Comparison of ENCODE assay signal across 9 cellular contexts in the genomic region with DNA sequence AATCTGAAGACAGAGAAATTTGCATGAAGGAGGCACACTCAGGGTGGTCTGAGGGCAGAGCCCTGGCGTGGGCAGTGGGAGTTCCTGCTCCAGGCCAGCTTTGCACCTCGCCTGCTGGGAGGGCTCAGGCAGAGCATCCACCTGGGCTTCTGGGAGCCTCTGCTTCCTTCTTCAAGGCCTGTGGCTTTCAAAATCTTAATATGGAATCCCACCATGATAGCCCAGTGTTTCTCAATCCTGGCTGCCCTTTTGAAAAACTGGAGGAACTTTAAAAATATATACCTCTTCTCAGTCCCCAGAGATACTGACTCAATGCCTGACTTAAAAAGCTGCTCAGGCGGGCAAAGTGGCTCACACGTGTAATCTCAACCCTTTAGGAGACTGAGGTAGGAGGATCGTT. TPM values are rescaled to one million over a fixed set of nuclear protein-coding genes. Genes with fewer than 3 reads are reported as not detected.
DNase-seq lines count a peak whose midpoint lies in the region; TF ChIP-seq lines count a peak whose summit lies in the region.
"Had no signal": no experiment of that assay in that cellular context is flagged by ENCODE, and none has a peak within 500 bp of the region (broad histone marks: within the 10 kb centered on the region; RNA-seq: fewer than 3 reads in every experiment).

No MANE protein-coding gene starts in this region.

- 72 to 75% methylated on average over 2 to 5 of the region's 5 CpGs for WGBS in esophagus squamous epithelium, 2 donors

- POLR2A ChIA-PET in CD8-positive, alpha-beta memory T cell (lab: Charles Lee), result no interaction called here

- H3K36me3 Mint-ChIP-seq in Calu3 (ENCODE audit: insufficient read depth, unreplicated experiment), result peaks cover 20% of the 10 kb centered on the region
- no peaks in the 10 kb centered on the region for H3K36me3 Mint-ChIP-seq in CD8-positive, alpha-beta memory T cell
- H3K36me3 Mint-ChIP-seq in neural progenitor cell, result no peaks in the 10 kb centered on the region

- H3K4me3 Mint-ChIP-seq in Calu3 (ENCODE audit: low read depth, unreplicated experiment), result peak overlapping the region; percentile 75
- H3K4me3 Mint-ChIP-seq in CD8-positive, alpha-beta memory T cell, result peak overlapping the region in 1 of 7 donors; percentile 15
- no peak overlapping the region for H3K4me3 Mint-ChIP-seq in neural progenitor cell

- H3K36me3 ChIP-seq in OCI-LY1 (ENCODE audit: insufficient read depth, low read length) (no peaks in the 10 kb centered on the region), esophagus squamous epithelium (no peaks in the 10 kb centered on the region), skeletal muscle tissue (ENCODE audit: control insufficient read depth in 3 of 3, insufficient read depth in 3 of 3, low read length in 3 of 3) (no peaks in the 10 kb centered on the region), neural progenitor cell (no peaks in the 10 kb centered on the region)
- H3K36me3 ChIP-seq in CD8-positive, alpha-beta memory T cell (ENCODE audit: insufficient read depth, low read length), result no peaks in the 10 kb centered on the region

- peak overlapping the region; percentile 28 for H3K27ac ChIP-seq in OCI-LY1 (ENCODE audit: low read depth, low read length, poor library complexity, severe bottlenecking)
- H3K27ac ChIP-seq in esophagus squamous epithelium, result peak overlapping the region; percentile 90 to 98 (median 94)
- H3K27ac ChIP-seq in skeletal muscle tissue (ENCODE audit: low read depth, low read length), result peak overlapping the region; percentile 9
- no peak overlapping the region for H3K27ac ChIP-seq in CD8-positive, alpha-beta memory T cell (ENCODE audit: low read depth, low read length)
- H3K27ac ChIP-seq in neural progenitor cell, result no peak overlapping the region

- no peaks in the 10 kb centered on the region for H3K27me3 Mint-ChIP-seq in Calu3 (ENCODE audit: unreplicated experiment)
- peaks cover 2 to 25% of the 10 kb centered on the region in 2 donors for H3K27me3 Mint-ChIP-seq in CD8-positive, alpha-beta memory T cell
- H3K27me3 Mint-ChIP-seq in neural progenitor cell (ENCODE audit: insufficient read depth, low read depth), result peaks cover 15% of the 10 kb centered on the region

- DNase-seq in Calu3 (no peak), esophagus squamous epithelium (lab: John Stamatoyannopoulos, UW) (no peak), NCI-H82 treated with DMSO at 0.1 percent for 48 hours (lab: John Stamatoyannopoulos, UW; ENCODE audit: unreplicated experiment) (no peak), head of caudate nucleus (no peak), neural progenitor cell (ENCODE audit: low spot score) (no peak)
- DNase-seq in CD8-positive, alpha-beta memory T cell, result no peak

- H3K27me3 ChIP-seq in OCI-LY1 (ENCODE audit: insufficient read depth, low read length) (peaks cover 5% of the 10 kb centered on the region; the same call in 1 of the 2 replicates), esophagus squamous epithelium (no peaks in the 10 kb centered on the region), skeletal muscle tissue (ENCODE audit: control insufficient read depth in 3 of 3, insufficient read depth in 3 of 3, low read length in 3 of 3) (no peaks in the 10 kb centered on the region), neural progenitor cell (peaks cover 40% of the 10 kb centered on the region)
- no peaks in the 10 kb centered on the region for H3K27me3 ChIP-seq in CD8-positive, alpha-beta memory T cell (ENCODE audit: insufficient read depth, low read length, poor library complexity, severe bottlenecking)
- H3K27me3 ChIP-seq: foreskin keratinocyte had no signal

- TF ChIP-seq POLR2A in esophagus squamous epithelium (IDR thresholded peaks at IDR 0.05), result no peak

- CTCF ChIA-PET in Calu3 (lab: Charles Lee), result interaction anchor here (0.6 to 1.5 kb wide), 3 partner anchors 9 to 176 kb away, joined by 3 to 4 read pairs (median 3); no protein-coding TSS in a partner anchor
- CTCF ChIA-PET in CD8-positive, alpha-beta memory T cell (lab: Charles Lee), result no interaction called here

- no peak overlapping the region for H2AFZ ChIP-seq in OCI-LY1 (ENCODE audit: low read length)
- no peak overlapping the region for H2AFZ ChIP-seq in neural progenitor cell (replicated peaks)

- peak overlapping the region; percentile 60 for H3K27ac Mint-ChIP-seq in Calu3 (ENCODE audit: unreplicated experiment)
- no peak overlapping the region for H3K27ac Mint-ChIP-seq in CD8-positive, alpha-beta memory T cell
- no peak overlapping the region for H3K27ac Mint-ChIP-seq in neural progenitor cell

- H3K9ac ChIP-seq in OCI-LY1 (ENCODE audit: low read length) (no peak overlapping the region; the same call in 1 of the 2 replicates), skeletal muscle tissue (ENCODE audit: low read depth in 1 of 3, low read length in 3 of 3) (no peak overlapping the region), neural progenitor cell (no peak overlapping the region)

- H3K4me2 ChIP-seq in OCI-LY1 (ENCODE audit: low read length) (peak overlapping the region; percentile 58; the same call in 1 of the 2 replicates), neural progenitor cell (no peak overlapping the region)

- H3F3A ChIP-seq in OCI-LY1 (ENCODE audit: insufficient read depth, low read length) (no peaks in the 10 kb centered on the region), neural progenitor cell (ENCODE audit: low read depth) (peaks cover 9% of the 10 kb centered on the region)

- H3K4me3 ChIP-seq in OCI-LY1 (ENCODE audit: low read depth, low read length, poor library complexity, severe bottlenecking), result peak overlapping the region; percentile 56
- H3K4me3 ChIP-seq in esophagus squamous epithelium, result peak overlapping the region in 1 of 4 donors; percentile 77
- H3K4me3 ChIP-seq in skeletal muscle tissue (ENCODE audit: low read length in 3 of 3), result no peak overlapping the region
- no peak overlapping the region for H3K4me3 ChIP-seq in CD8-positive, alpha-beta memory T cell (ENCODE audit: low read length)
- no peak overlapping the region for H3K4me3 ChIP-seq in neural progenitor cell

- no peaks in the 10 kb centered on the region for H3K9me3 ChIP-seq in OCI-LY1 (ENCODE audit: low read length)
- no peaks in the 10 kb centered on the region for H3K9me3 ChIP-seq in esophagus squamous epithelium
- no peaks in the 10 kb centered on the region for H3K9me3 ChIP-seq in skeletal muscle tissue (ENCODE audit: control insufficient read depth in 3 of 3, low read length in 3 of 3)
- no peaks in the 10 kb centered on the region for H3K9me3 ChIP-seq in CD8-positive, alpha-beta memory T cell (ENCODE audit: low read length)
- H3K9me3 ChIP-seq in neural progenitor cell (ENCODE audit: low read depth), result no peaks in the 10 kb centered on the region

- no peaks in the 10 kb centered on the region for H3K9me2 ChIP-seq in OCI-LY1 (ENCODE audit: low read depth, low read length)

- no TSS peak for BruUV-seq in Calu3 (replicated peaks; lab: Mats Ljungman, UMichigan)

- H3K4me1 ChIP-seq in OCI-LY1 (ENCODE audit: insufficient read depth, low read length, severe bottlenecking) (peaks cover 28% of the 10 kb centered on the region), esophagus squamous epithelium (peaks cover 9 to 54% (median 15%) of the 10 kb centered on the region in 3 donors), skeletal muscle tissue (ENCODE audit: control insufficient read depth in 3 of 3, insufficient read depth in 3 of 3, low read length in 3 of 3) (peaks cover 13 to 28% (median 15%) of the 10 kb centered on the region in 3 donors), neural progenitor cell (peaks cover 5% of the 10 kb centered on the region)
- H3K4me1 ChIP-seq in CD8-positive, alpha-beta memory T cell (ENCODE audit: insufficient read depth, low read length), result peaks cover 5% of the 10 kb centered on the region

- H3K79me2 ChIP-seq in OCI-LY1 (ENCODE audit: insufficient read depth, low read length) (no peaks in the 10 kb centered on the region), neural progenitor cell (ENCODE audit: low read depth) (no peaks in the 10 kb centered on the region)

- no peaks in the 10 kb centered on the region for H3K9me3 Mint-ChIP-seq in Calu3 (ENCODE audit: low read depth, unreplicated experiment)
- no peaks in the 10 kb centered on the region for H3K9me3 Mint-ChIP-seq in CD8-positive, alpha-beta memory T cell
- no peaks in the 10 kb centered on the region for H3K9me3 Mint-ChIP-seq in neural progenitor cell

- TF ChIP-seq CTCF in Calu3 (IDR thresholded peaks at IDR 0.05; ENCODE audit: unreplicated experiment) (no peak), OCI-LY1 (IDR thresholded peaks at IDR 0.05; ENCODE audit: low read length) (no peak), esophagus squamous epithelium (IDR thresholded peaks at IDR 0.05) (no peak), neural progenitor cell (IDR thresholded peaks at IDR 0.05) (no peak)

- intact Hi-C loops in Calu3 (cut with micrococcal nuclease; ENCODE audit: unreplicated experiment), result loop anchor here (5.0 kb wide), 1 partner anchor 35 kb away; the partner anchor contains the start of gene PSAP
- intact Hi-C loops in esophagus squamous epithelium (cut with DNase I), result loop anchor here (5.0 kb wide), 1 partner anchor 35 kb away; the partner anchor contains the start of gene PSAP
- intact Hi-C loops in head of caudate nucleus (cut with DNase I), result no loop called here

- no peaks in the 10 kb centered on the region for H4K20me1 ChIP-seq in OCI-LY1 (ENCODE audit: insufficient read depth, low read length)
- H4K20me1 ChIP-seq in neural progenitor cell (ENCODE audit: low read depth), result no peaks in the 10 kb centered on the region

- H3K4me1 Mint-ChIP-seq in Calu3 (ENCODE audit: low read depth, unreplicated experiment) (peaks cover 25% of the 10 kb centered on the region), neural progenitor cell (peaks cover 35% of the 10 kb centered on the region)
- peaks cover 6 to 14% (median 13%) of the 10 kb centered on the region in 3 donors for H3K4me1 Mint-ChIP-seq in CD8-positive, alpha-beta memory T cell

RNA-seq across cellular contexts. Expression of gene PSAP, which starts 36.7 kb away (rescaled TPM):
- total RNA-seq in Calu3 (2022) (840 and 1,050 TPM in 2 replicates), esophagus squamous epithelium (100 to 1,000 TPM; 280 to 623 (median 490) TPM), skeletal muscle tissue (369 TPM), neural progenitor cell (ENCODE audit: low replicate concordance) (358 and 493 TPM in 2 replicates)
- total RNA-seq in CD8-positive, alpha-beta memory T cell, result 100 to 1,000 TPM; 115 to 119 TPM
- 432 TPM for polyA plus RNA-seq in CD8-positive, alpha-beta memory T cell

Comparison
In these comparisons a context has a peak if more than half of its experiments do, and no peak if none do; other contexts are left out.
1. H3K27ac ChIP-seq: peak in OCI-LY1 (single experiment), esophagus squamous epithelium (4 of 4) and skeletal muscle tissue (single experiment); none in CD8-positive, alpha-beta memory T cell (single experiment) and neural progenitor cell (single experiment).